In the genomic region with DNA sequence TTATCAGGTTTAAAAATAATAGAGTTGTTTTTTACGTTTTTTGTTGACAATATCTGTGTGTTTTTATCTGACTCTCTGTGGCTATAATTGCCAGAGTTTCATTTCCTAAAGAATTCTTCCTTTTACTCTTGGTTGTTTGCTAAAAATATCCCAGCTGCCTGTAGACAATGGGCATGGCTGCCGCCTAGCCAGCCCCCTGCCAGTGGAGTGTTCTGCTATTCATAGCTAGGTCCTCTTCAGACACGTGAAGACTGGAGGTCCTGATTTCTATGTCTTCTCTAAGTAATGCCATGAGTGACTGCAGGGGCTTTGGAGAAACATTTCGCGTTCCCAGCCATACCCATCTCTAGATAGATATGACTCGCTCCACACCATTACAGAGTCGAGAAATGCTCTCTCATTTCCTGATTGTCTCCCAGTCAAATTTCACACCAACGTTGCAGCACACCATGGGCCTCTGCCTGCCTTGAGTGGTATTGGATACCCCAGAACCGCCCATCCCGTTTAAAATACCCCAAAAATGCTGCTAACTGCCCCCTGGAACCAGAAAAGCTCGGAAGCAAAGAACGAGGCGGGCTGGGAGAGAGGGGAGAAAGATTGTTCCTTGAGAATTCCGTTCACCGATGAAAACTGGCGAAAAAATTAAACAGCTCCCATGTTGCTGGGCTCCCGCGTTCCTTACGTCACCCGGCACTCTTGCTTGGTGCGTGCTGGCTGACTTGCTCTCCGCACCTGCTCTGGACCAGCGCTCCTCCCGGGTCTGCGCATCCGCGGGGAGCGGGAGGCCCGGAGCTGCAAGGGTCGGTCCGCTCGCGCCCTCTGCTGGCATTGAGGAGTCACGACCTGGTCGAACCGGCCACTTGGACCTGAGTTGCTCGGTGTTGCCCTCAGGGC, we compare ENCODE assay signal across 8 cellular contexts.
DNase-seq lines count a peak whose midpoint lies in the region; ATAC-seq and TF ChIP-seq lines count a peak whose summit lies in the region.

No MANE protein-coding gene starts in this region.

- peak overlapping the region; percentile 56 for H3K4me2 ChIP-seq in neuronal stem cell (ENCODE audit: insufficient read depth, low read length, poor library complexity, severe bottlenecking)

- WGBS in neuronal stem cell (ENCODE audit: extremely low coverage in 2 of 2, insufficient read length in 2 of 2, insufficient replicate concordance in 1 of 2), 2 donors, result no CpG with 5 or more reads among the region's 37 CpGs

- no peaks in the 10 kb centered on the region for H3K4me1 Mint-ChIP-seq in activated T-helper 17 cell treated with anti-CD3 and anti-CD28 coated beads, Interleukin-2, amount 50 U/mL, for 72 hours

- H2BK120ac ChIP-seq in neuronal stem cell (ENCODE audit: low read depth, low read length), result no peak overlapping the region

- TF ChIP-seq POLR2A in Peyer's patch (IDR thresholded peaks at IDR 0.05), result no peak

- H2BK12ac ChIP-seq in neuronal stem cell (ENCODE audit: low read length), result no peak overlapping the region

- no peaks in the 10 kb centered on the region for H3K36me3 ChIP-seq in Peyer's patch
- no peaks in the 10 kb centered on the region for H3K36me3 ChIP-seq in neuronal stem cell (replicated peaks in 1 of 2; ENCODE audit: control insufficient read depth in 2 of 2, insufficient read depth in 2 of 2, low read length in 2 of 2)
- H3K36me3 ChIP-seq in subcutaneous abdominal adipose tissue (ENCODE audit: control insufficient read depth in 5 of 5, insufficient read depth in 5 of 5, low read length in 5 of 5), result no peaks in the 10 kb centered on the region

- peak overlapping the region; percentile 9 for H3K23ac ChIP-seq in neuronal stem cell (ENCODE audit: low read depth, low read length, poor library complexity)

- no peak overlapping the region for H3K14ac ChIP-seq in neuronal stem cell (ENCODE audit: low read length)

- H4K91ac ChIP-seq in neuronal stem cell (ENCODE audit: low read depth, low read length, poor library complexity), result no peak overlapping the region

- DNase-seq in A172 (ENCODE audit: low spot score) (peak; percentile 67), LHCN-M2 (ENCODE audit: low read depth) (peak; percentile 46), Peyer's patch (peak; percentile 45 to 81 (median 79)), foreskin keratinocyte (peak; percentile 37 to 71), neuronal stem cell (ENCODE audit: low spot score) (peak; percentile 79)

- H4K8ac ChIP-seq in neuronal stem cell (ENCODE audit: low read depth, low read length), result no peak overlapping the region

- H3K4me1 ChIP-seq in Peyer's patch (peaks cover 0 to 5% (median 0%) of the 10 kb centered on the region in 4 donors), foreskin keratinocyte (no peaks in the 10 kb centered on the region), neuronal stem cell (ENCODE audit: control insufficient read depth in 2 of 2, insufficient read depth in 1 of 2, low read depth in 1 of 2, low read length in 2 of 2) (peaks cover 0 to 7% of the 10 kb centered on the region in 2 donors), subcutaneous abdominal adipose tissue (ENCODE audit: control insufficient read depth in 5 of 5, insufficient read depth in 5 of 5, low read length in 5 of 5) (peaks cover 0 to 7% (median 3%) of the 10 kb centered on the region in 5 donors)

- H3K27me3 Mint-ChIP-seq in activated T-helper 17 cell treated with anti-CD3 and anti-CD28 coated beads, Interleukin-2, amount 50 U/mL, for 72 hours, result peaks cover 28% of the 10 kb centered on the region

- H3K9me3 Mint-ChIP-seq in activated T-helper 17 cell treated with anti-CD3 and anti-CD28 coated beads, Interleukin-2, amount 50 U/mL, for 72 hours, result no peaks in the 10 kb centered on the region

- H3K27ac ChIP-seq in Peyer's patch, result no peak overlapping the region
- no peak overlapping the region for H3K27ac ChIP-seq in foreskin keratinocyte
- H3K27ac ChIP-seq in neuronal stem cell (replicated peaks; ENCODE audit: low read length), result no peak overlapping the region
- no peak overlapping the region for H3K27ac ChIP-seq in subcutaneous abdominal adipose tissue (ENCODE audit: low read depth, low read length)

- H2BK15ac ChIP-seq in neuronal stem cell (ENCODE audit: low read length), result no peak overlapping the region

- peak overlapping the region; percentile 76 for H3K18ac ChIP-seq in neuronal stem cell (ENCODE audit: low read length)

- peak overlapping the region; percentile 60 for H3K4me3 Mint-ChIP-seq in activated T-helper 17 cell treated with anti-CD3 and anti-CD28 coated beads, Interleukin-2, amount 50 U/mL, for 72 hours

- no peak overlapping the region for H3K9ac ChIP-seq in neuronal stem cell (ENCODE audit: low read depth, low read length, poor library complexity)
- peak overlapping the region in 1 of 5 donors; percentile 49 for H3K9ac ChIP-seq in subcutaneous abdominal adipose tissue (ENCODE audit: low read length in 5 of 5)

- TF ChIP-seq CTCF in Peyer's patch (IDR thresholded peaks at IDR 0.05) (peak; percentile 5 to 71 (median 62)), foreskin keratinocyte (conservative IDR thresholded peaks at IDR 0.05) (peak; percentile 96)

- no peak overlapping the region for H2BK5ac ChIP-seq in neuronal stem cell (ENCODE audit: low read length)

- no peaks in the 10 kb centered on the region for H3K9me3 ChIP-seq in Peyer's patch
- H3K9me3 ChIP-seq in neuronal stem cell (replicated peaks in 1 of 2; ENCODE audit: control insufficient read depth in 2 of 2, insufficient read depth in 1 of 2, low read depth in 1 of 2, low read length in 2 of 2), result no peaks in the 10 kb centered on the region
- H3K9me3 ChIP-seq in subcutaneous abdominal adipose tissue (ENCODE audit: control insufficient read depth in 5 of 5, low read length in 5 of 5), result no peaks in the 10 kb centered on the region

- no peak overlapping the region for H3K27ac Mint-ChIP-seq in activated T-helper 17 cell treated with anti-CD3 and anti-CD28 coated beads, Interleukin-2, amount 50 U/mL, for 72 hours

- H3K27me3 ChIP-seq in Peyer's patch (no peaks in the 10 kb centered on the region), foreskin keratinocyte (no peaks in the 10 kb centered on the region), neuronal stem cell (ENCODE audit: control insufficient read depth in 3 of 3, insufficient read depth in 3 of 3, low read depth in 1 of 3, low read length in 3 of 3) (peaks cover 0 to 3% (median 0%) of the 10 kb centered on the region in 3 experiments), subcutaneous abdominal adipose tissue (ENCODE audit: control insufficient read depth in 5 of 5, insufficient read depth in 4 of 5, low read length in 5 of 5) (peaks cover 0 to 20% (median 10%) of the 10 kb centered on the region in 5 donors)

- no peak overlapping the region for H3K4ac ChIP-seq in neuronal stem cell (ENCODE audit: low read length)

- H2AK5ac ChIP-seq in neuronal stem cell (ENCODE audit: low read depth, low read length), result no peak overlapping the region

- peak overlapping the region; percentile 90 for H2AFZ ChIP-seq in neuronal stem cell (ENCODE audit: low read length)

- no peaks in the 10 kb centered on the region for H3K79me1 ChIP-seq in neuronal stem cell (ENCODE audit: low read depth, low read length)

- H3K4me3 ChIP-seq in Peyer's patch, result no peak overlapping the region
- peak overlapping the region in 1 of 2 donors; percentile 20 for H3K4me3 ChIP-seq in neuronal stem cell (ENCODE audit: low read length in 2 of 2)
- peak overlapping the region in 4 of 5 donors; percentile 31 to 48 (median 38) for H3K4me3 ChIP-seq in subcutaneous abdominal adipose tissue (ENCODE audit: low read depth in 1 of 5, low read length in 5 of 5)

- ATAC-seq in GM18519 (IDR thresholded peaks at IDR 0.05; ENCODE audit: low FRiP score, unreplicated experiment), result peak; percentile 67
- peak; percentile 71 for ATAC-seq in activated T-helper 17 cell treated with anti-CD3 and anti-CD28 coated beads, Interleukin-2, amount 50 U/mL, for 72 hours (replicated peaks)
- ATAC-seq in foreskin keratinocyte, result peak; percentile 87

- no peaks in the 10 kb centered on the region for H3K36me3 Mint-ChIP-seq in activated T-helper 17 cell treated with anti-CD3 and anti-CD28 coated beads, Interleukin-2, amount 50 U/mL, for 72 hours (ENCODE audit: low read depth)

Comparison
In these comparisons a context has a peak if more than half of its experiments do, and no peak if none do; other contexts are left out.
1. H3K4me3 ChIP-seq: peak in subcutaneous abdominal adipose tissue (4 of 5); none in Peyer's patch (0 of 4).
2. Peak in every context shown above with its lines, with median percentiles within 50 percentile points of each other: DNase-seq and ATAC-seq.